ENCODE assay signal across 20 cellular contexts in the genomic region with DNA sequence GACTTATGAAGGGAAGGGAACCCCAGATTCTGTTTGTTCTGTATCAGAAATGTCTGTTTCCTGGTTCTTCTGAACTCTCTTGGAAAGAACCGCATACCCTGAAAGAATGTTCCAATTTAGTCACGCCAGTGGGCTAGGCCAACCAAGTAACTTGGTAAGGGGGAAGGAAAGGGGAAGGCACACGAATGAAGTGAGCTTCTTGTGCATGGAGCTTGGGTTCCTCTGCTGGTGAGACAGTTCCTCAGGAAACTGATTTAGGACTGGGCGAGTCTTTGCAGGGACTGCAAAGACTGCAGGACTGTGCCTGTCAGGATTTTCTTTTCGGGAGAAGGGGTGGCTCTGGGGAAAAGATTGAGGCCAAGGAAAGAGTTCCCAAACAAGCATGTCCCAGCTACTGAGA. TPM values are rescaled to one million over a fixed set of nuclear protein-coding genes. Genes with fewer than 3 reads are reported as not detected.
A peak's percentile ranks its signal among the peaks of the same experiment; 100 is the strongest.
DNase-seq lines count a peak whose midpoint lies in the region; FAIRE-seq and TF ChIP-seq lines count a peak whose summit lies in the region.
"Had no signal": no experiment of that assay in that cellular context is flagged by ENCODE, and none has a peak within 500 bp of the region (broad histone marks: within the 10 kb centered on the region; RNA-seq: fewer than 3 reads in every experiment).

No MANE protein-coding gene starts in this region.

- no peaks in the 10 kb centered on the region for H3K27me3 Mint-ChIP-seq in progenitor cell of endocrine pancreas

- peak; percentile 13 for TF ChIP-seq CTCF in bronchial epithelial cell (IDR thresholded peaks at IDR 0.05; ENCODE audit: insufficient read depth, low read length, severe bottlenecking)
- peak; percentile 3 for TF ChIP-seq CTCF in retinal pigment epithelial cell (conservative IDR thresholded peaks at IDR 0.05; ENCODE audit: low read depth, low read length)
- no peak for TF ChIP-seq CTCF in GM20000 (IDR thresholded peaks at IDR 0.05; ENCODE audit: extremely low read depth, missing control alignments)
- TF ChIP-seq CTCF in progenitor cell of endocrine pancreas (IDR thresholded peaks at IDR 0.05; ENCODE audit: unreplicated experiment), result no peak

- DNase-seq in DMS 273 (lab: John Stamatoyannopoulos, UW; ENCODE audit: unreplicated experiment), result peak; percentile 53
- no peak for DNase-seq in DMS 273 treated with DMSO at 0.1 percent for 48 hours (lab: John Stamatoyannopoulos, UW)
- peak; percentile 77 for DNase-seq in NCI-H82 (lab: John Stamatoyannopoulos, UW)
- peak; percentile 7 for DNase-seq in bronchial epithelial cell (ENCODE audit: low read depth)
- no peak for DNase-seq in retinal pigment epithelial cell (ENCODE audit: low read depth)
- DNase-seq in NCI-H128 (lab: John Stamatoyannopoulos, UW; ENCODE audit: unreplicated experiment), result no peak
- no peak for DNase-seq in GM20000 (ENCODE audit: low spot score)
- no peak for DNase-seq in progenitor cell of endocrine pancreas (ENCODE audit: low spot score, unreplicated experiment)
- DNase-seq: activated CD4-positive, alpha-beta T cell treated with anti-CD3 and anti-CD28 coated beads, Interleukin-2, amount 50 U/mL, for 1 hour; activated naive CD4-positive, alpha-beta T cell treated with anti-CD3 and anti-CD28 coated beads, Interleukin-2, amount 50 U/mL, for 16 hours; caudate nucleus; DND-41; effector CD4-positive, alpha-beta T cell; NCI-H1417 treated with DMSO at 0.1 percent for 48 hours; NCI-H345; pancreas; small intestine had no signal

- no peaks in the 10 kb centered on the region for H3K36me3 ChIP-seq in bronchial epithelial cell (ENCODE audit: control insufficient read depth, insufficient read depth, low read length)
- H3K36me3 ChIP-seq: pancreas, tibial artery had no signal

- no peak for FAIRE-seq in bronchial epithelial cell (lab: Jason Lieb, UNC)
- FAIRE-seq: H54, pancreas, small intestine, TTC549 had no signal

- no peak overlapping the region for H3K4me3 ChIP-seq in bronchial epithelial cell (ENCODE audit: low read depth, low read length)
- H3K4me3 ChIP-seq in retinal pigment epithelial cell (ENCODE audit: low read length), result no peak overlapping the region
- H3K4me3 ChIP-seq: pancreas, tibial artery had no signal

- no peaks in the 10 kb centered on the region for H3K4me1 Mint-ChIP-seq in progenitor cell of endocrine pancreas (ENCODE audit: low read depth)

- no peak overlapping the region for H3K27ac Mint-ChIP-seq in progenitor cell of endocrine pancreas

- no peaks in the 10 kb centered on the region for H3K36me3 Mint-ChIP-seq in progenitor cell of endocrine pancreas (ENCODE audit: insufficient read depth)

- H3K9me3 Mint-ChIP-seq in progenitor cell of endocrine pancreas (ENCODE audit: low read depth), result peaks cover 2% of the 10 kb centered on the region

- H3K27me3 ChIP-seq in bronchial epithelial cell (ENCODE audit: control insufficient read depth, insufficient read depth, low read length), result no peaks in the 10 kb centered on the region
- H3K27me3 ChIP-seq: tibial artery had no signal

- H3K4me3 Mint-ChIP-seq in progenitor cell of endocrine pancreas (ENCODE audit: low read depth), result no peak overlapping the region

RNA-seq across cellular contexts. Expression of gene FRMPD3, which starts 35.6 kb away (rescaled TPM):
- total RNA-seq in bronchial epithelial cell (not detected in 2 replicates), progenitor cell of endocrine pancreas (0.53 and 0.74 TPM in 2 replicates)

Comparison
In these comparisons a context has a peak if more than half of its experiments do, and no peak if none do; other contexts are left out.
1. DNase-seq: peak in DMS 273 (single experiment), NCI-H82 (single experiment) and bronchial epithelial cell (single experiment); none in DMS 273 treated with DMSO at 0.1 percent for 48 hours (single experiment), retinal pigment epithelial cell (single experiment), NCI-H128 (single experiment), GM20000 (single experiment) and progenitor cell of endocrine pancreas (single experiment).
2. CTCF ChIP-seq: peak in bronchial epithelial cell (single experiment) and retinal pigment epithelial cell (single experiment); none in GM20000 (single experiment) and progenitor cell of endocrine pancreas (single experiment).